ENCODE assay signal across 17 cellular contexts in genomic region chr13:34011552-34012085, GRCh38.
DNase-seq lines count a peak whose midpoint lies in the region; ATAC-seq, FAIRE-seq and TF ChIP-seq lines count a peak whose summit lies in the region.
"Had no signal": no experiment of that assay in that cellular context is flagged by ENCODE, and none has a peak within 500 bp of the region (broad histone marks: within the 10 kb centered on the region; RNA-seq: fewer than 3 reads in every experiment).

No MANE protein-coding gene starts in this region.

- POLR2A ChIA-PET in HepG2 (lab: Yijun Ruan, JAX): interaction anchor here (0.9 to 2.5 kb wide), 10 partner anchors 9 to 368 kb away, joined by 3 to 20 read pairs (median 6); no protein-coding TSS in a partner anchor

- H3K4me1 ChIP-seq in HepG2 (ENCODE audit: insufficient read depth, low read length) (peaks cover 59% of the 10 kb centered on the region), testis (no peaks in the 10 kb centered on the region), mammary epithelial cell (ENCODE audit: insufficient read depth, low read length) (no peaks in the 10 kb centered on the region)
- no peaks in the 10 kb centered on the region for H3K4me1 ChIP-seq in effector memory CD4-positive, alpha-beta T cell (ENCODE audit: control insufficient read depth, insufficient read depth, low read length, poor library complexity, severe bottlenecking)
- H3K4me1 ChIP-seq: esophagus muscularis mucosa had no signal

- H3K79me2 ChIP-seq in HepG2 (ENCODE audit: insufficient read depth, low read length) (no peaks in the 10 kb centered on the region), mammary epithelial cell (ENCODE audit: insufficient read depth, low read length) (no peaks in the 10 kb centered on the region)

- H3K27ac ChIP-seq in HepG2 (ENCODE audit: extremely low read length, insufficient read depth, low read length) (peak overlapping the region; percentile 84), testis (no peak overlapping the region), mammary epithelial cell (ENCODE audit: insufficient read depth, low read depth, low read length) (no peak overlapping the region)
- no peak overlapping the region for H3K27ac ChIP-seq in effector memory CD4-positive, alpha-beta T cell (ENCODE audit: insufficient read depth, low read length, poor library complexity, severe bottlenecking)
- H3K27ac ChIP-seq: esophagus muscularis mucosa, VCaP had no signal

- peak overlapping the region in 1 of 3 experiments; percentile 42; a peak in 3 of 6 replicates for H3K4me3 ChIP-seq in HepG2 (replicated peaks in 1 of 3; ENCODE audit: insufficient read depth in 1 of 3, low read depth in 2 of 3, low read length in 3 of 3)
- no peak overlapping the region for H3K4me3 ChIP-seq in testis
- no peak overlapping the region for H3K4me3 ChIP-seq in effector memory CD4-positive, alpha-beta T cell (ENCODE audit: insufficient read depth, low read depth, low read length, poor library complexity, severe bottlenecking)
- H3K4me3 ChIP-seq in mammary epithelial cell (replicated peaks in 1 of 3; ENCODE audit: insufficient read depth in 1 of 3, low read depth in 2 of 3, low read length in 3 of 3): no peak overlapping the region
- H3K4me3 ChIP-seq: esophagus muscularis mucosa, MG63 had no signal

- H3K36me3 ChIP-seq in HepG2 (replicated peaks in 1 of 2; ENCODE audit: control insufficient read depth in 1 of 2, insufficient read depth in 2 of 2, low read length in 2 of 2) (no peaks in the 10 kb centered on the region), testis (ENCODE audit: low read depth, missing control alignments) (no peaks in the 10 kb centered on the region), mammary epithelial cell (ENCODE audit: insufficient read depth, low read length) (no peaks in the 10 kb centered on the region)
- no peaks in the 10 kb centered on the region for H3K36me3 ChIP-seq in effector memory CD4-positive, alpha-beta T cell (ENCODE audit: control insufficient read depth, insufficient read depth, low read length)
- H3K36me3 ChIP-seq: esophagus muscularis mucosa, MG63 had no signal

- H3K9ac ChIP-seq in HepG2 (ENCODE audit: insufficient read depth, low read depth, low read length): peak overlapping the region; percentile 64
- H3K9ac ChIP-seq in mammary epithelial cell (ENCODE audit: insufficient read depth, low read length): no peak overlapping the region

- peak; percentile 100 for ATAC-seq in HepG2
- ATAC-seq: activated CD8-positive, alpha-beta T cell treated with anti-CD3 and anti-CD28 coated beads for 36 hours; activated T-cell treated with anti-CD3 and anti-CD28 coated beads, Interleukin-2, amount 50 U/mL, for 4 hours had no signal

- DNase-seq in COR-L47 (lab: John Stamatoyannopoulos, UW) (peak; percentile 62), NCI-H146 (lab: John Stamatoyannopoulos, UW) (peak; percentile 96), SW480 (ENCODE audit: low spot score) (peak; percentile 67), HepG2 (ENCODE audit: low spot score) (peak; percentile 96), testis (no peak), mammary epithelial cell (no peak), DMS 273 treated with DMSO at 0.1 percent for 48 hours (lab: John Stamatoyannopoulos, UW) (no peak)
- no peak for DNase-seq in effector memory CD4-positive, alpha-beta T cell
- DNase-seq: activated CD8-positive, alpha-beta T cell treated with anti-CD3 and anti-CD28 coated beads for 36 hours; activated T-cell treated with anti-CD3 and anti-CD28 coated beads, Interleukin-2, amount 50 U/mL, for 4 hours; CD4-positive, alpha-beta T cell; head of caudate nucleus; MG63; NK-92 treated with Interleukin-12 subunit alpha and Interleukin-12 subunit beta, amount 100 ng/mL, for 24 hours; T-helper 1 cell had no signal

- H4K20me1 ChIP-seq in HepG2 (ENCODE audit: insufficient read depth, low read length) (no peaks in the 10 kb centered on the region), mammary epithelial cell (ENCODE audit: insufficient read depth, low read length) (no peaks in the 10 kb centered on the region)

- CTCF ChIA-PET in HepG2 (lab: Yijun Ruan, JAX; ENCODE audit: low intra/inter-chr PET ratio, low total read pairs): no interaction called here
- CTCF ChIA-PET in mammary epithelial cell (lab: Charles Lee; ENCODE audit: low non-redundant PET): no interaction called here

- WGBS in HepG2 (ENCODE audit: low lambda C conversion rate): 0% methylated on average over 9 of the region's 11 CpGs
- 60 to 75% methylated on average over 11 of the region's 11 CpGs for WGBS in testis, 2 donors
- 86% methylated on average over 7 of the region's 11 CpGs for whole genome bisulfite sequencing in mammary epithelial cell (ENCODE audit: low coverage, missing lambda C conversion rate)

- dilution Hi-C loops in mammary epithelial cell (cut with HindIII; ENCODE audit: low sequenced_read_pairs): no loop called here

- BruUV-seq in HepG2 (replicated peaks; lab: Mats Ljungman, UMichigan): no TSS peak
- BruUV-seq in mammary epithelial cell (replicated peaks; lab: Mats Ljungman, UMichigan): no TSS peak

- H3K9me3 ChIP-seq in HepG2 (ENCODE audit: low read length): no peaks in the 10 kb centered on the region
- no peaks in the 10 kb centered on the region for H3K9me3 ChIP-seq in testis
- H3K9me3 ChIP-seq in effector memory CD4-positive, alpha-beta T cell (ENCODE audit: control insufficient read depth, low read length): no peaks in the 10 kb centered on the region
- no peaks in the 10 kb centered on the region for H3K9me3 ChIP-seq in mammary epithelial cell (replicated peaks; ENCODE audit: insufficient read depth, low read length)
- H3K9me3 ChIP-seq: esophagus muscularis mucosa, MG63 had no signal

- peak; percentile 63 to 67; a peak in 2 of 4 replicates for TF ChIP-seq POLR2A in HepG2 (IDR thresholded peaks at IDR 0.05; ENCODE audit: insufficient read depth in 1 of 2, low read depth in 2 of 2, low read length in 2 of 2)
- TF ChIP-seq POLR2A in testis (IDR thresholded peaks at IDR 0.05): no peak

- H3K4me2 ChIP-seq in HepG2 (ENCODE audit: low read depth, low read length): peak overlapping the region; percentile 68
- no peak overlapping the region for H3K4me2 ChIP-seq in mammary epithelial cell (ENCODE audit: insufficient read depth, low read depth, low read length)

- in situ Hi-C loops in HepG2 (cut with HindIII; ENCODE audit: extremely low pct_ligation_motif_present, low pct_unique_long_range_greater_than_20kb): no loop called here
- in situ Hi-C loops in mammary epithelial cell (cut with MboI; ENCODE audit: low sequenced_read_pairs in 2 of 2): no loop called here

- no peaks in the 10 kb centered on the region for H3K27me3 ChIP-seq in HepG2 (ENCODE audit: control insufficient read depth in 1 of 2, insufficient read depth in 2 of 2, low read length in 2 of 2)
- no peaks in the 10 kb centered on the region for H3K27me3 ChIP-seq in testis
- H3K27me3 ChIP-seq in effector memory CD4-positive, alpha-beta T cell (replicated peaks; ENCODE audit: control insufficient read depth, insufficient read depth, low read length, poor library complexity, severe bottlenecking): peaks cover 4% of the 10 kb centered on the region
- no peaks in the 10 kb centered on the region for H3K27me3 ChIP-seq in mammary epithelial cell (ENCODE audit: insufficient read depth, low read length)
- H3K27me3 ChIP-seq: esophagus muscularis mucosa, MG63 had no signal

- peak; percentile 62; the same call in 1 of the 2 replicates for TF ChIP-seq RAD21 in HepG2 (CRISPR knock-in tag; IDR thresholded peaks at IDR 0.05)

- intact Hi-C loops in HepG2 (cut with micrococcal nuclease; ENCODE audit: unreplicated experiment) (loop anchor here (1.0 to 5.0 kb wide), 3 partner anchors 54 to 74 kb away; no protein-coding TSS in a partner anchor), testis (cut with DNase I; ENCODE audit: low total_unique reads) (no loop called here), mammary epithelial cell (cut with micrococcal nuclease) (no loop called here)

- FAIRE-seq in HepG2 (lab: Jason Lieb, UNC): peak; percentile 97

- H2AFZ ChIP-seq in HepG2 (ENCODE audit: low read length) (peak overlapping the region; percentile 2), mammary epithelial cell (ENCODE audit: low read depth, low read length) (no peak overlapping the region)

- TF ChIP-seq EP300 in HepG2 (IDR thresholded peaks at IDR 0.05; ENCODE audit: low read depth in 2 of 2, low read length in 2 of 2): peak; percentile 61 to 85
- TF ChIP-seq EP300 in HepG2 (CRISPR knock-in tag; IDR thresholded peaks at IDR 0.05; ENCODE audit: borderline replicate concordance): peak; percentile 57; the same call in 1 of the 2 replicates

- 0 out of 2 replicates have a peak, but pooled peaks have one; percentile 13 for TF ChIP-seq CTCF in HepG2 (CRISPR knock-in tag; IDR thresholded peaks at IDR 0.05)
- no peak for TF ChIP-seq CTCF in testis (IDR thresholded peaks at IDR 0.05)
- no peak for TF ChIP-seq CTCF in mammary epithelial cell (conservative IDR thresholded peaks at IDR 0.05 in 1 of 2, IDR thresholded peaks at IDR 0.05 in 1 of 2; ENCODE audit: extremely low read depth in 1 of 2, insufficient read depth in 1 of 2, low read depth in 1 of 2, low read length in 2 of 2)

TF ChIP-seq in HepG2, 621 proteins besides CTCF, POLR2A, EP300 and RAD21 (continues in another document):
- TF ChIP-seq ZNF546 (CRISPR knock-in tag; conservative IDR thresholded peaks at IDR 0.05) (no peak), MYPOP (CRISPR knock-in tag; IDR thresholded peaks at IDR 0.05) (peak; percentile 82; the same call in 1 of the 2 replicates)

Comparison
In these comparisons a context has a peak if more than half of its experiments do, and no peak if none do; other contexts are left out.
1. DNase-seq: peak in COR-L47 (single experiment), NCI-H146 (single experiment), SW480 (single experiment) and HepG2 (single experiment); none in testis (single experiment), effector memory CD4-positive, alpha-beta T cell (0 of 3), mammary epithelial cell (single experiment) and DMS 273 treated with DMSO at 0.1 percent for 48 hours (single experiment).